In the genomic region with DNA sequence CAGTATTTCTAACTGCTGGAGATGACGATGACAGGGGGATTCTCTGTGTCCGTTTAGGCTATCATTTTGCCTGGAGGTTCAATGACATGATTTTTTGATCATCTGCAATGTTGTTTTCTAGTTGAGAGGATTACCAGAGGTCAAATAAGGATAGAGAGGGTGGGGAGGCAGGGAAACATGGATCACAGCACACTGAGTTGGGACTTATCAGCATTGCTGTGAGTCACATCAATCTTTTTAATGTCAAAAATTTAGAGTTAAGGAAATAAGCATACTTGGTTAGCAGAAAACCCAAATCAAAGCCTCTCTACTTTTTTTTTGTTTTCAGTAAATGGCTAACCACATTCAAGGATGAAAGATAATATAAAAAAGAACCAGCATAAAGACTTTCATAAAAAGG, we compare ENCODE assay signal across 23 cellular contexts. TPM values are rescaled to one million over a fixed set of nuclear protein-coding genes. Genes with fewer than 3 reads are reported as not detected.
"Had no signal": no experiment of that assay in that cellular context is flagged by ENCODE, and none has a peak within 500 bp of the region (broad histone marks: within the 10 kb centered on the region; RNA-seq: fewer than 3 reads in every experiment).

No MANE protein-coding gene starts in this region.

- ATAC-seq: activated T-cell treated with anti-CD3 and anti-CD28 coated beads, Interleukin-2, amount 50 U/mL, for 72 hours; body of pancreas; gastrocnemius medialis; heart left ventricle; mucosa of descending colon; naive thymus-derived CD4-positive, alpha-beta T cell; psoas muscle; right cardiac atrium; stimulated activated naive CD8-positive, alpha-beta T cell treated with anti-CD3 and anti-CD28 coated beads, Interleukin-15, Interleukin-2, amounts not matched to agents 100 U/mL and 50 U/mL, for 24 hours had no signal

- H3K4me3 ChIP-seq: adrenal gland, body of pancreas, dorsolateral prefrontal cortex, heart left ventricle, mucosa of descending colon, neural progenitor cell, psoas muscle, skin epidermis, tibial nerve, uterus had no signal

- H2AFZ ChIP-seq: neural progenitor cell had no signal

- H3K4me2 ChIP-seq: neural progenitor cell had no signal

- H3K27me3 ChIP-seq: adrenal gland, body of pancreas, dorsolateral prefrontal cortex, gastrocnemius medialis, heart left ventricle, neural progenitor cell, tibial nerve, uterus had no signal

- H3K27ac ChIP-seq: adrenal gland, body of pancreas, dorsolateral prefrontal cortex, gastrocnemius medialis, heart left ventricle, neural progenitor cell, psoas muscle, tibial nerve, uterus had no signal

- H3K4me1 ChIP-seq: adrenal gland, body of pancreas, gastrocnemius medialis, neural progenitor cell, psoas muscle, uterus had no signal

- DNase-seq: activated CD4-positive, alpha-beta T cell treated with anti-CD3 and anti-CD28 coated beads, Interleukin-2, amount 50 U/mL, for 4 hours; activated gamma-delta T cell; activated T-cell treated with anti-CD3 and anti-CD28 coated beads, Interleukin-2, amount 50 U/mL, for 72 hours; adrenal gland; body of pancreas; caudate nucleus; dorsolateral prefrontal cortex; gastrocnemius medialis; heart left ventricle; mucosa of descending colon; naive thymus-derived CD4-positive, alpha-beta T cell; psoas muscle; right cardiac atrium; stimulated activated naive CD8-positive, alpha-beta T cell treated with anti-CD3 and anti-CD28 coated beads, Interleukin-15, Interleukin-2, amounts not matched to agents 100 U/mL and 50 U/mL, for 24 hours; substantia nigra; uterus had no signal

- H3K9me3 ChIP-seq: adrenal gland, body of pancreas, gastrocnemius medialis, heart left ventricle, mucosa of descending colon, psoas muscle, tibial nerve, uterus had no signal

- H3K36me3 ChIP-seq: adrenal gland, gastrocnemius medialis, heart left ventricle, neural progenitor cell, tibial nerve, uterus had no signal

RNA-seq across cellular contexts. Expression of gene CSNK1A1L, which starts 43.0 kb away (rescaled TPM):
- total RNA-seq: activated CD8-positive, alpha-beta memory T cell treated with anti-CD3 and anti-CD28 coated beads for 36 hours; activated T-cell treated with anti-CD3 and anti-CD28 coated beads, Interleukin-2, amount 50 U/mL, for 72 hours; adrenal gland; body of pancreas; dorsolateral prefrontal cortex; gastrocnemius medialis; heart left ventricle; liver; mucosa of descending colon; naive thymus-derived CD4-positive, alpha-beta T cell; osteoblast; psoas muscle; right cardiac atrium; T-helper 2 cell treated with Interferon-gamma antibody and Interleukin-4, amounts not matched to agents 100 ng/mL and 5 ng/mL, for 36 hours; tibial nerve; uterus had no signal
- polyA plus RNA-seq: adrenal gland; heart left ventricle; liver; naive thymus-derived CD4-positive, alpha-beta T cell; psoas muscle; right cardiac atrium had no signal
